ENCODE assay signal across 8 cellular contexts in the genomic region with DNA sequence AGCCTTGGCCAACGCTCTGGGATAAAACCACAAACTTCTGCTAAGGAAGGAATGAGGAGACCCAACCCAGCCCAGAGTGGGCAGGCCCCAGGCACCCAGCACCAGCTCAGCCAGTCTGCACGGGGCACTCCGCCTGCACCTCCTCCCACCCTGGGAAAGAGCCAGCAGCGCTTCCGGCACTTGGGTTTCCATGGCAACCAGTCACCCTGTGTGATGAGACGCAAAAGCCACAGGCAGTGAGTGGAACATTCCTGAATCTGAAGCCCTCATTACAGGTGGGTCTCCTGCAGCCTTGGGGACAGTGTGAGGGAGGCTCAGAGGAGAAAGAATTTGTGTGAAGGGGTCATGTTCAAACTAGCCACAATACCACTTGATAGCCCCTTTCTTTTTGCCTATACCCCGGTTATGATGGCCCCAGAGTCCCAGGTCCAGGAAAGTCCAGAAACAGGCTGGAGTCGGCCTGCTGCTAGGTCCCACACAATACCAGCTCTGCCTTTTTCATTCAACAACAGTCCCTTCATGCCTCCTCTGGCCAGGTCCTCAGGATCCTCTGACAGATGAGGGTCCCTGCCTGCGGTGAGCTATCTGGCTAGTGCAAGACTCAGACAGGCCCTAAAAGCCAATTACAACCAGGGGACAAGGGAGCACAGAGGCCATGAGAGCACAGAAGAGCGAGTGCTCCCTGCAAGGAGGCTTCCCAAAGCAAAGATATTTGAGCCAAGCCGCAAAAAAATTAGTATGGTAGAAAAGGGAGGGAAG.
DNase-seq lines count a peak whose midpoint lies in the region; ATAC-seq and TF ChIP-seq lines count a peak whose summit lies in the region.
"Had no signal": no experiment of that assay in that cellular context is flagged by ENCODE, and none has a peak within 500 bp of the region (broad histone marks: within the 10 kb centered on the region; RNA-seq: fewer than 3 reads in every experiment).

No MANE protein-coding gene starts in this region.

- peaks cover 38% of the 10 kb centered on the region for H3K4me1 Mint-ChIP-seq in T-helper 2 cell treated with Interferon-gamma antibody and Interleukin-4, amounts not matched to agents 5 μg/mL and 100 μg/mL, for 36 hours (ENCODE audit: low read depth)

- no peaks in the 10 kb centered on the region for H3K9me3 Mint-ChIP-seq in T-helper 2 cell treated with Interferon-gamma antibody and Interleukin-4, amounts not matched to agents 5 μg/mL and 100 μg/mL, for 36 hours

- TF ChIP-seq CTCF in adrenal gland (IDR thresholded peaks at IDR 0.05) = no peak
- no peak for TF ChIP-seq CTCF in smooth muscle cell (IDR thresholded peaks at IDR 0.05; ENCODE audit: borderline replicate concordance, insufficient read depth, poor library complexity, severe bottlenecking)

- 43 to 61% (median 56%) methylated on average over 6 to 11 of the region's 11 CpGs for WGBS in adrenal gland, 4 donors
- 38% methylated on average over 11 of the region's 11 CpGs for WGBS in smooth muscle cell (ENCODE audit: low lambda C conversion rate)

- H2AFZ ChIP-seq in smooth muscle cell (ENCODE audit: low read depth) = no peak overlapping the region

- no peaks in the 10 kb centered on the region for H3K36me3 ChIP-seq in adrenal gland (replicated peaks in 1 of 2)
- no peaks in the 10 kb centered on the region for H3K36me3 ChIP-seq in smooth muscle cell (ENCODE audit: low read depth)

- peak; percentile 38 for ATAC-seq in GM19438 (IDR thresholded peaks at IDR 0.05; ENCODE audit: low read depth, unreplicated experiment)

- DNase-seq in MV-4-11 (lab: John Stamatoyannopoulos, UW) = peak; percentile 96
- DNase-seq in T-helper 2 cell treated with Interferon-gamma antibody and Interleukin-4, amounts not matched to agents 5 μg/mL and 100 μg/mL, for 36 hours (ENCODE audit: low spot score) = peak; percentile 81
- DNase-seq in adrenal gland = peak; percentile 65 to 93 (median 89)
- DNase-seq in iPS DF 19.7 (ENCODE audit: low read depth, low spot score) = peak; percentile 95
- DNase-seq in smooth muscle cell (lab: John Stamatoyannopoulos, UW; ENCODE audit: unreplicated experiment) = no peak
- no peak for DNase-seq in OCI-M2 (lab: John Stamatoyannopoulos, UW; ENCODE audit: unreplicated experiment)

- H3K4me3 Mint-ChIP-seq in T-helper 2 cell treated with Interferon-gamma antibody and Interleukin-4, amounts not matched to agents 5 μg/mL and 100 μg/mL, for 36 hours = peak overlapping the region; percentile 75

- no peak overlapping the region for H3K9ac ChIP-seq in smooth muscle cell (ENCODE audit: low read depth)

- no peaks in the 10 kb centered on the region for H3K79me2 ChIP-seq in smooth muscle cell (ENCODE audit: low read depth)

- H3F3A ChIP-seq in smooth muscle cell (ENCODE audit: low read depth) = peaks cover 9% of the 10 kb centered on the region

- no peaks in the 10 kb centered on the region for H3K36me3 Mint-ChIP-seq in T-helper 2 cell treated with Interferon-gamma antibody and Interleukin-4, amounts not matched to agents 5 μg/mL and 100 μg/mL, for 36 hours (ENCODE audit: low read depth)

- peak overlapping the region; percentile 90 for H3K27ac Mint-ChIP-seq in T-helper 2 cell treated with Interferon-gamma antibody and Interleukin-4, amounts not matched to agents 5 μg/mL and 100 μg/mL, for 36 hours

- H3K27ac ChIP-seq in adrenal gland (peak overlapping the region in 3 of 5 donors; percentile 75 to 86 (median 85)), smooth muscle cell (ENCODE audit: low read depth) (peak overlapping the region; percentile 28)
- H3K27ac ChIP-seq: epithelial cell of prostate had no signal

- H3K4me1 ChIP-seq in adrenal gland (replicated peaks in 1 of 2) (peaks cover 0 to 30% of the 10 kb centered on the region in 2 donors), smooth muscle cell (ENCODE audit: low read depth) (peaks cover 10% of the 10 kb centered on the region)

- intact Hi-C loops in adrenal gland (cut with DNase I) = no loop called here

- TF ChIP-seq POLR2A in adrenal gland (IDR thresholded peaks at IDR 0.05) = no peak

- H3K27me3 ChIP-seq in adrenal gland (no peaks in the 10 kb centered on the region), smooth muscle cell (ENCODE audit: low read depth) (peaks cover 24% of the 10 kb centered on the region)

- H3K4me2 ChIP-seq in smooth muscle cell = no peak overlapping the region

- H4K20me1 ChIP-seq in smooth muscle cell (ENCODE audit: low read depth) = no peaks in the 10 kb centered on the region

- H3K27me3 Mint-ChIP-seq in T-helper 2 cell treated with Interferon-gamma antibody and Interleukin-4, amounts not matched to agents 5 μg/mL and 100 μg/mL, for 36 hours (ENCODE audit: low read depth) = peaks cover 26% of the 10 kb centered on the region

- H3K4me3 ChIP-seq in adrenal gland = no peak overlapping the region
- H3K4me3 ChIP-seq in smooth muscle cell = no peak overlapping the region

- H3K9me3 ChIP-seq in adrenal gland (replicated peaks in 1 of 3) = no peaks in the 10 kb centered on the region
- H3K9me3 ChIP-seq in smooth muscle cell (replicated peaks; ENCODE audit: low read depth) = no peaks in the 10 kb centered on the region

Comparison
In these comparisons a context has a peak if more than half of its experiments do, and no peak if none do; other contexts are left out.
1. DNase-seq: peak in MV-4-11 (single experiment), T-helper 2 cell treated with Interferon-gamma antibody and Interleukin-4, amounts not matched to agents 5 μg/mL and 100 μg/mL, for 36 hours (single experiment), adrenal gland (7 of 7) and iPS DF 19.7 (single experiment); none in smooth muscle cell (single experiment) and OCI-M2 (single experiment).